8 cellular contexts compared by ENCODE assay signal in the genomic region with DNA sequence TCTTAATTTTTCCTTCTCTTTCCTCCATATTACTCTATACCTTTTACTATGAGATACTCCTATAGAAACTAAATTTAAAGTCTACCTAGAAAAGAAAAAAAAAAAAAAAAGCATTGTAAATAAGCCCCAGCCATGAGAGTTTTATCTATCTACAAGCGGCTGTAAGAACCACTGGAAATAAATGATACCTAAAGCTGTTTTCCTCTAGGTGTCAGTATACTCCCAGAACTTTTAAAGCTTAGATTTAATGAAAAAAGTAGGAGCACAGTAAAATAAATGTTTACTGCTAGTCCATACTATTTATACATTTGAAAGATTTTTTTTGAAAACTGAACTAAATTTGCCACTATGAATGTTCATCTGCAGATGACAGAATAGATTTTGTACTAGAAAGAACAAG. TPM values are rescaled to one million over a fixed set of nuclear protein-coding genes. Genes with fewer than 3 reads are reported as not detected.
DNase-seq lines count a peak whose midpoint lies in the region; ATAC-seq, FAIRE-seq and TF ChIP-seq lines count a peak whose summit lies in the region.

No MANE protein-coding gene starts in this region.

- in situ Hi-C loops in GM23248 (cut with MboI): no loop called here

- ATAC-seq in pancreas: peak in 3 of 4 donors; percentile 60 to 72 (median 71)

- H3K4me2 ChIP-seq in GM23248 (ENCODE audit: unreplicated experiment): no peak overlapping the region

- peak in 2 of 4 donors; percentile 12 to 39 for TF ChIP-seq CTCF in pancreas (IDR thresholded peaks at IDR 0.05)

- H4K20me1 ChIP-seq in GM23248 (ENCODE audit: insufficient read depth): no peaks in the 10 kb centered on the region

- no peak overlapping the region for H3K4me3 Mint-ChIP-seq in T-helper 2 cell treated with Interferon-gamma antibody and Interleukin-4, amounts not matched to agents 5 μg/mL and 100 μg/mL, for 36 hours

- WGBS in GM23248 (ENCODE audit: low coverage in 1 of 2, low lambda C conversion rate in 2 of 2, missing lambda C conversion rate in 2 of 2), 2 experiments: 9 to 18% methylated on average over 1 of the region's 1 CpG
- WGBS in pancreas, 2 donors: 0% methylated on average over 1 of the region's 1 CpG

- intact Hi-C loops in pancreas (cut with DNase I): loop anchor here in 1 of 3 donors (10.0 kb wide), 1 partner anchor 365 kb away; no protein-coding TSS in a partner anchor

- 0 out of 2 replicates have a peak overlapping the region, but pooled peaks have one; percentile 52 for H2AFZ ChIP-seq in GM23248

- no peak overlapping the region for H3K9ac ChIP-seq in GM23248

- no peaks in the 10 kb centered on the region for H3K36me3 Mint-ChIP-seq in T-helper 2 cell treated with Interferon-gamma antibody and Interleukin-4, amounts not matched to agents 5 μg/mL and 100 μg/mL, for 36 hours (ENCODE audit: low read depth)

- FAIRE-seq in endometrium (lab: Jason Lieb, UNC) (peak; percentile 90), pancreas (lab: Jason Lieb, UNC) (peak; percentile 92)

- no peaks in the 10 kb centered on the region for H3K27me3 ChIP-seq in GM23248 (replicated peaks; ENCODE audit: insufficient read depth)
- H3K27me3 ChIP-seq in pancreas: peaks cover 0 to 4% (median 0%) of the 10 kb centered on the region in 4 donors

- H3K4me1 ChIP-seq in GM23248 (ENCODE audit: insufficient read depth) (0 out of 2 replicates have a peak, but pooled peaks cover 5% of the 10 kb centered on the region), pancreas (no peaks in the 10 kb centered on the region)

- no peaks in the 10 kb centered on the region for H3K27me3 Mint-ChIP-seq in T-helper 2 cell treated with Interferon-gamma antibody and Interleukin-4, amounts not matched to agents 5 μg/mL and 100 μg/mL, for 36 hours (ENCODE audit: low read depth)

- H3K36me3 ChIP-seq in GM23248 (ENCODE audit: low read depth) (no peaks in the 10 kb centered on the region), pancreas (no peaks in the 10 kb centered on the region)

- no peaks in the 10 kb centered on the region for H3K4me1 Mint-ChIP-seq in T-helper 2 cell treated with Interferon-gamma antibody and Interleukin-4, amounts not matched to agents 5 μg/mL and 100 μg/mL, for 36 hours (ENCODE audit: low read depth)

- H3K4me3 ChIP-seq in GM23248 (no peak overlapping the region), pancreas (no peak overlapping the region)

- H3K9me3 ChIP-seq in GM23248 (ENCODE audit: low read depth) (no peaks in the 10 kb centered on the region), pancreas (no peaks in the 10 kb centered on the region)

- peaks cover 3% of the 10 kb centered on the region; the same call in 1 of the 2 replicates for H3F3A ChIP-seq in GM23248 (ENCODE audit: insufficient read depth)

- H3K27ac Mint-ChIP-seq in T-helper 2 cell treated with Interferon-gamma antibody and Interleukin-4, amounts not matched to agents 5 μg/mL and 100 μg/mL, for 36 hours: no peak overlapping the region

- peak; percentile 68 for DNase-seq in GM23248
- DNase-seq in NCI-H526 treated with DMSO at 0.1 percent for 48 hours (lab: John Stamatoyannopoulos, UW): peak; percentile 54
- DNase-seq in pancreas: no peak
- no peak for DNase-seq in SHP77 treated with DMSO at 0.1 percent for 48 hours (lab: John Stamatoyannopoulos, UW)
- DNase-seq in stimulated activated naive CD4-positive, alpha-beta T cell treated with Interleukin-2 at 50 U/mL for 16 hours (lab: John Stamatoyannopoulos, UW): no peak
- no peak for DNase-seq in T-helper 2 cell treated with Interferon-gamma antibody and Interleukin-4, amounts not matched to agents 5 μg/mL and 100 μg/mL, for 36 hours (ENCODE audit: low spot score)
- DNase-seq in activated CD4-positive, alpha-beta T cell treated with anti-CD3 and anti-CD28 coated beads, Interleukin-2, amount 50 U/mL, for 48 hours: no peak

- no peak overlapping the region for H3K27ac ChIP-seq in GM23248
- no peak overlapping the region for H3K27ac ChIP-seq in pancreas

- H3K9me2 ChIP-seq in GM23248 (ENCODE audit: insufficient read depth): no peaks in the 10 kb centered on the region

- no peaks in the 10 kb centered on the region for H3K79me2 ChIP-seq in GM23248 (ENCODE audit: insufficient read depth)

- H3K9me3 Mint-ChIP-seq in T-helper 2 cell treated with Interferon-gamma antibody and Interleukin-4, amounts not matched to agents 5 μg/mL and 100 μg/mL, for 36 hours: peaks cover 9% of the 10 kb centered on the region

RNA-seq across cellular contexts. Expression of gene TYRP1, which starts 26.2 kb away (rescaled TPM):
- not detected in 2 replicates for total RNA-seq in GM23248 (2014; rRNA removed; shearing (Covaris generic))
- polyA plus RNA-seq in GM23248 (2016; fragmentation: Nextera tagmentation; extraction: Ambion mirVana) (not detected in 2 replicates), pancreas (under 1 TPM in 1 of 2 donors, not detected in 1; 0.23 TPM)
- under 1 TPM in 1 of 6 donors, not detected in 5; 0.14 TPM for total RNA-seq in pancreas

RNA-seq across cellular contexts. Expression of gene LURAP1L, which starts 55.4 kb away (rescaled TPM):
- 16.2 and 30.4 TPM in 2 replicates for total RNA-seq in GM23248 (2014; rRNA removed; shearing (Covaris generic))
- polyA plus RNA-seq in GM23248 (2016; fragmentation: Nextera tagmentation; extraction: Ambion mirVana) (25.5 and 26.8 TPM in 2 replicates), pancreas (10 to 100 TPM; 10.9 to 11.3 TPM)
- 10 to 100 TPM in 5 of 6 donors, 1 to 10 TPM in 1; 6.5 to 21.1 (median 13.7) TPM for total RNA-seq in pancreas

Comparison
In these comparisons a context has a peak if more than half of its experiments do, and no peak if none do; other contexts are left out.
1. DNase-seq: peak in GM23248 (single experiment) and NCI-H526 treated with DMSO at 0.1 percent for 48 hours (single experiment); none in pancreas (0 of 6), SHP77 treated with DMSO at 0.1 percent for 48 hours (single experiment), stimulated activated naive CD4-positive, alpha-beta T cell treated with Interleukin-2 at 50 U/mL for 16 hours (single experiment), T-helper 2 cell treated with Interferon-gamma antibody and Interleukin-4, amounts not matched to agents 5 μg/mL and 100 μg/mL, for 36 hours (single experiment) and activated CD4-positive, alpha-beta T cell treated with anti-CD3 and anti-CD28 coated beads, Interleukin-2, amount 50 U/mL, for 48 hours (0 of 2).